ENCODE assay signal across 1 cellular context in the genomic region with DNA sequence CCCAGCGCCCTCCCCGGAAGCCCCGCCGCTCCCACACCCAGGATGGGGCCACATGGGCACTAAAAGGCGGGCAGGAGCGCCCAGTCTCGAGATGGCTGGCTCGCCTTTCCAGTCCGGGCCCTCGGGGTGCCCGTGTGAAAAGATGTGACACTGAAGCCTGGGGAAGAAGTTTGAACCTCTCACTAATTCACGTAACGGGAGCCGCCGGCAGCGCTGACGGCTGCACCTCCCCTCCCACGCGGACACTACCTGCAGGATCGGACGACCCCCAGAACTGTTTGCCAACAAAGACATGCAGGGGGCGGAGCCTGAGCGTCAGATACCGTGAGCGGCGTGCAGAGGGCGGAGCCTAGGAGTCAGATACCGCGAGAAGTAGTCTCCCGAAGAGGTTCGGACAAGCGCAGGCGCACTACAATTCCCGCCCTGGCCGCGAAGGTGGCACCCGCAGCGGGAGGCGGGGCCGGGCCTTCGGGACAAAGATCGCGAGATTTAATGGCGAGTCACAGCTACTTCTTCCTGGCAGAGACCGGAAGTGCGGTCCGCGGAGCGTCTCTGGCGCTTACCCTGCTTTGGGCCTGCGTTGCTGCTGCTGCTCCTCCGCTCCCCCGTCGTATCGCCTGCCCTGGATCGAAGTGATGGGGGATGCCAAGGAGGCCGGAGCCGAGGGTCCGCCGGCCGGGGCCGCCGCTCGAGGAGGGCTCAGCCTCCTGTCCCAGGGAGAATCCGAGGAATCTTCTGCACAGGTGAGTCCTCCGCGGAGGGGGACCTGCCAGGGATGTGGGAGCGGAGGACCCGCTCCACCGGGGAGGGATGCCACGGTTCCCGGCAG.
TF ChIP-seq lines count a peak whose summit lies in the region.

A gene with protein sequence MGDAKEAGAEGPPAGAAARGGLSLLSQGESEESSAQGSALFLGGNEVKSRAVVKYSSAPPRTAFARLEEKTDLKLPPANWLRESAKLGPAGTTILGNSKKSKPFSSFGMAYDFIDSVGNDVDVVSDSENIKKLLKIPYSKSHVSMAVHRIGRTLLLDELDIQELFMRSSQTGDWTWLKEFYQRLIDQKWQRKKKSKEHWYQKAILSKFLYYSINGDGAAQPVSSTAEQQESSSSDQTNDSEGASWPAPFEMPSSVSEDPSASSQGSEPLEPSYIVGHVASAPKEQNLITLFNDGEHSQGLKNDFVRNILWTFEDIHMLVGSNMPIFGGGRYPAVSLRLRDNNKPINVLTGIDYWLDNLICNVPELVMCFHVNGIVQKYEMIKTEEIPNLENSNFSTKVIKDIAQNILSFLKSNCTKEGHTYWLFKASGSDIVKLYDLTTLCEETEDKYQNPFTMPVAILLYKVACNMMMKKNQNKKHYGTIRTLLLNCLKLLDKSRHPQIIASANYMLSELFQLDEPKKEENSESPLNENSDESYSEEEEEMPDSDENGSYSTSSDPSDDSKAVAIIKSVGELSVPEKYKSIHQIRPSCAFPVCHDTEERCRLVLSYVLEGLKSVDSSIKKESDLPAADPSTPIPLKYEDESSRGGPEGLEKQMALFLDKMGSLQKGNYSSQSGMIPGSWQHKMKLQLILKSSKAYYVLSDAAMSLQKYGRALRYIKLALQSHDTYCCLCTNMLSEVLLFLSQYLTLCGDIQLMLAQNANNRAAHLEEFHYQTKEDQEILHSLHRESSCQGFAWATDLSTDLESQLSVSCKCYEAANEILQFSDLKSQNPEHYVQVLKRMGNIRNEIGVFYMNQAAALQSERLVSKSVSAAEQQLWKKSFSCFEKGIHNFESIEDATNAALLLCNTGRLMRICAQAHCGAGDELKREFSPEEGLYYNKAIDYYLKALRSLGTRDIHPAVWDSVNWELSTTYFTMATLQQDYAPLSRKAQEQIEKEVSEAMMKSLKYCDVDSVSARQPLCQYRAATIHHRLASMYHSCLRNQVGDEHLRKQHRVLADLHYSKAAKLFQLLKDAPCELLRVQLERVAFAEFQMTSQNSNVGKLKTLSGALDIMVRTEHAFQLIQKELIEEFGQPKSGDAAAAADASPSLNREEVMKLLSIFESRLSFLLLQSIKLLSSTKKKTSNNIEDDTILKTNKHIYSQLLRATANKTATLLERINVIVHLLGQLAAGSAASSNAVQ (plus strand): TSS at position 537 of the 829 bp plus-strand sequence. CDS start 99 bp downstream, at position 636.

TF ChIP-seq in HCT116, 20 proteins besides CTCF, POLR2A, EP300 and RAD21 (continued from another document):
- TF ChIP-seq EZH2phosphoT487 (IDR thresholded peaks at IDR 0.05; ENCODE audit: borderline replicate concordance) (no peak), JUND (IDR thresholded peaks at IDR 0.05) (no peak; the same call in 1 of the 2 replicates), FOSL1 (IDR thresholded peaks at IDR 0.05; ENCODE audit: low read depth) (no peak), EGR1 (IDR thresholded peaks at IDR 0.05; ENCODE audit: low read depth) (0 out of 2 replicates have a peak, but pooled peaks have one; percentile 36), POLR2AphosphoS5 (IDR thresholded peaks at IDR 0.05; ENCODE audit: low read depth, low read length) (peak; percentile 99), ELF1 (IDR thresholded peaks at IDR 0.05; ENCODE audit: borderline replicate concordance, low read depth) (peak; percentile 84), EZH2 (IDR thresholded peaks at IDR 0.05) (no peak), ZFX (IDR thresholded peaks at IDR 0.05) (peak; percentile 93), CBX3 (IDR thresholded peaks at IDR 0.05; ENCODE audit: low read depth) (no peak), SRF (IDR thresholded peaks at IDR 0.05; ENCODE audit: low read depth) (peak; percentile 15; the same call in 1 of the 2 replicates), SIN3A (IDR thresholded peaks at IDR 0.05; ENCODE audit: low read depth) (peak; percentile 98)
- TF ChIP-seq, protein P1, sequence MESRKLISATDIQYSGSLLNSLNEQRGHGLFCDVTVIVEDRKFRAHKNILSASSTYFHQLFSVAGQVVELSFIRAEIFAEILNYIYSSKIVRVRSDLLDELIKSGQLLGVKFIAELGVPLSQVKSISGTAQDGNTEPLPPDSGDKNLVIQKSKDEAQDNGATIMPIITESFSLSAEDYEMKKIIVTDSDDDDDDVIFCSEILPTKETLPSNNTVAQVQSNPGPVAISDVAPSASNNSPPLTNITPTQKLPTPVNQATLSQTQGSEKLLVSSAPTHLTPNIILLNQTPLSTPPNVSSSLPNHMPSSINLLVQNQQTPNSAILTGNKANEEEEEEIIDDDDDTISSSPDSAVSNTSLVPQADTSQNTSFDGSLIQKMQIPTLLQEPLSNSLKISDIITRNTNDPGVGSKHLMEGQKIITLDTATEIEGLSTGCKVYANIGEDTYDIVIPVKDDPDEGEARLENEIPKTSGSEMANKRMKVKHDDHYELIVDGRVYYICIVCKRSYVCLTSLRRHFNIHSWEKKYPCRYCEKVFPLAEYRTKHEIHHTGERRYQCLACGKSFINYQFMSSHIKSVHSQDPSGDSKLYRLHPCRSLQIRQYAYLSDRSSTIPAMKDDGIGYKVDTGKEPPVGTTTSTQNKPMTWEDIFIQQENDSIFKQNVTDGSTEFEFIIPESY (IDR thresholded peaks at IDR 0.05; ENCODE audit: extremely low read depth, insufficient replicate concordance, low read length) = peak; percentile 98
- TF ChIP-seq, protein P2, sequence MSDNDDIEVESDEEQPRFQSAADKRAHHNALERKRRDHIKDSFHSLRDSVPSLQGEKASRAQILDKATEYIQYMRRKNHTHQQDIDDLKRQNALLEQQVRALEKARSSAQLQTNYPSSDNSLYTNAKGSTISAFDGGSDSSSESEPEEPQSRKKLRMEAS (IDR thresholded peaks at IDR 0.05) = peak; percentile 92
- TF ChIP-seq, protein P3, sequence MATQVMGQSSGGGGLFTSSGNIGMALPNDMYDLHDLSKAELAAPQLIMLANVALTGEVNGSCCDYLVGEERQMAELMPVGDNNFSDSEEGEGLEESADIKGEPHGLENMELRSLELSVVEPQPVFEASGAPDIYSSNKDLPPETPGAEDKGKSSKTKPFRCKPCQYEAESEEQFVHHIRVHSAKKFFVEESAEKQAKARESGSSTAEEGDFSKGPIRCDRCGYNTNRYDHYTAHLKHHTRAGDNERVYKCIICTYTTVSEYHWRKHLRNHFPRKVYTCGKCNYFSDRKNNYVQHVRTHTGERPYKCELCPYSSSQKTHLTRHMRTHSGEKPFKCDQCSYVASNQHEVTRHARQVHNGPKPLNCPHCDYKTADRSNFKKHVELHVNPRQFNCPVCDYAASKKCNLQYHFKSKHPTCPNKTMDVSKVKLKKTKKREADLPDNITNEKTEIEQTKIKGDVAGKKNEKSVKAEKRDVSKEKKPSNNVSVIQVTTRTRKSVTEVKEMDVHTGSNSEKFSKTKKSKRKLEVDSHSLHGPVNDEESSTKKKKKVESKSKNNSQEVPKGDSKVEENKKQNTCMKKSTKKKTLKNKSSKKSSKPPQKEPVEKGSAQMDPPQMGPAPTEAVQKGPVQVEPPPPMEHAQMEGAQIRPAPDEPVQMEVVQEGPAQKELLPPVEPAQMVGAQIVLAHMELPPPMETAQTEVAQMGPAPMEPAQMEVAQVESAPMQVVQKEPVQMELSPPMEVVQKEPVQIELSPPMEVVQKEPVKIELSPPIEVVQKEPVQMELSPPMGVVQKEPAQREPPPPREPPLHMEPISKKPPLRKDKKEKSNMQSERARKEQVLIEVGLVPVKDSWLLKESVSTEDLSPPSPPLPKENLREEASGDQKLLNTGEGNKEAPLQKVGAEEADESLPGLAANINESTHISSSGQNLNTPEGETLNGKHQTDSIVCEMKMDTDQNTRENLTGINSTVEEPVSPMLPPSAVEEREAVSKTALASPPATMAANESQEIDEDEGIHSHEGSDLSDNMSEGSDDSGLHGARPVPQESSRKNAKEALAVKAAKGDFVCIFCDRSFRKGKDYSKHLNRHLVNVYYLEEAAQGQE (IDR thresholded peaks at IDR 0.05; ENCODE audit: low read depth) = no peak
